Comparison of ENCODE assay signal across 1 cellular context in genomic region chr19:16293133-16294085, GRCh38.
TF ChIP-seq lines count a peak whose summit lies in the region.

No MANE protein-coding gene starts in this region.

TF ChIP-seq in HCT116, 20 proteins besides CTCF, POLR2A, EP300 and RAD21 (continued from another document):
- TF ChIP-seq ZBTB33 (IDR thresholded peaks at IDR 0.05; ENCODE audit: extremely low read depth, insufficient replicate concordance, low read length) (no peak), CBX3 (IDR thresholded peaks at IDR 0.05; ENCODE audit: low read depth) (no peak)
